In the genomic region with DNA sequence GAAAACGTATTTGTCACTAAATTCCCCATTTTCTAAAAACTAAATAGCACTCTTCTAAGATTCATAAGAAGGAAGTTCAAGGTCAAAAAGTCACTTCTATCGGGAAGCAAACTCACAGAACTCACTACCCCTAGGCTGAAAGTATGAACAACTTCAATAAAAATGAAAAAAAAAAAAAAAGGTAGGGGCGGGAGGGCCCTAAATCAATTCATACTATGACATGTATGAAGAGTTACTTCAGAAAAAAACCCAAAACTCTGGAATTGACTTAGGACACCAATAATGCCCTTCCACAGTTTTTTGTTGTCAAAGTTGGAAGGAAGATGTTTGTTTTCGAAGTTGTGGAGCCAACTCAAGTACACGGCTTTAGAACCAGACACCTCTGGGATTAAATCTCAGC, we compare ENCODE assay signal across 8 cellular contexts. TPM values are rescaled to one million over a fixed set of nuclear protein-coding genes. Genes with fewer than 3 reads are reported as not detected.
DNase-seq lines count a peak whose midpoint lies in the region; ATAC-seq and TF ChIP-seq lines count a peak whose summit lies in the region.

No MANE protein-coding gene starts in this region.

- H3K4me3 ChIP-seq in left ventricle myocardium inferior (peak overlapping the region; percentile 88), brain microvascular endothelial cell (ENCODE audit: low read depth, low read length) (peak overlapping the region; percentile 97), mesodermal cell (ENCODE audit: extremely low read depth, insufficient read depth, low read length, poor library complexity, severe bottlenecking) (peak overlapping the region; percentile 97), vagina (peak overlapping the region; percentile 65 to 70)

- no peak for TF ChIP-seq CTCF in left ventricle myocardium inferior (IDR thresholded peaks at IDR 0.05; ENCODE audit: borderline replicate concordance)
- no peak for TF ChIP-seq CTCF in brain microvascular endothelial cell (IDR thresholded peaks at IDR 0.05; ENCODE audit: low read depth, low read length, missing control alignments)
- no peak for TF ChIP-seq CTCF in vagina (IDR thresholded peaks at IDR 0.05)

- DNase-seq in left ventricle myocardium inferior (no peak), Right ventricle myocardium superior (no peak), brain microvascular endothelial cell (no peak), vagina (ENCODE audit: extremely low spot score in 2 of 2) (no peak), NOMO-1 (lab: John Stamatoyannopoulos, UW; ENCODE audit: unreplicated experiment in 2 of 2) (no peak)

- H3K9me3 ChIP-seq in left ventricle myocardium inferior (replicated peaks) (no peaks in the 10 kb centered on the region), mesodermal cell (ENCODE audit: control insufficient read depth, low read length) (no peaks in the 10 kb centered on the region), vagina (no peaks in the 10 kb centered on the region)

- intact Hi-C loops in left ventricle myocardium inferior (cut with micrococcal nuclease): no loop called here
- intact Hi-C loops in Right ventricle myocardium superior (cut with DNase I): no loop called here
- intact Hi-C loops in vagina (cut with DNase I): no loop called here

- H3K27ac ChIP-seq in left ventricle myocardium inferior (replicated peaks) (peak overlapping the region; percentile 87), brain microvascular endothelial cell (no peak overlapping the region), mesodermal cell (ENCODE audit: low read depth, low read length, severe bottlenecking) (no peak overlapping the region), vagina (peak overlapping the region; percentile 82)

- H3K27me3 ChIP-seq in left ventricle myocardium inferior (ENCODE audit: low read depth) (no peaks in the 10 kb centered on the region), brain microvascular endothelial cell (replicated peaks) (no peaks in the 10 kb centered on the region), vagina (no peaks in the 10 kb centered on the region)

- no peak for ATAC-seq in Right ventricle myocardium superior (ENCODE audit: poor library complexity)
- no peak for ATAC-seq in GM18909 (IDR thresholded peaks at IDR 0.05; ENCODE audit: poor library complexity, unreplicated experiment)
- no peak for ATAC-seq in esophagus mucosa

- H3K4me1 ChIP-seq in left ventricle myocardium inferior (peaks cover 55% of the 10 kb centered on the region), mesodermal cell (ENCODE audit: control insufficient read depth, insufficient read depth, low read length, poor library complexity, severe bottlenecking) (peaks cover 4% of the 10 kb centered on the region), vagina (peaks cover 24% of the 10 kb centered on the region)

- in situ Hi-C loops in brain microvascular endothelial cell (cut with HindIII; ENCODE audit: low pct_ligation_motif_present, low sequenced_read_pairs): no loop called here

- TF ChIP-seq POLR2A in vagina (IDR thresholded peaks at IDR 0.05): no peak

- H3K36me3 ChIP-seq in left ventricle myocardium inferior (peaks cover 10% of the 10 kb centered on the region), brain microvascular endothelial cell (replicated peaks) (no peaks in the 10 kb centered on the region), mesodermal cell (ENCODE audit: control insufficient read depth, insufficient read depth, low read length) (peaks cover 27% of the 10 kb centered on the region), vagina (no peaks in the 10 kb centered on the region)

- WGBS in mesodermal cell (ENCODE audit: insufficient coverage in 2 of 2), 2 experiments: 100% methylated on average over 1 of the region's 5 CpGs; no CpG with 5 or more reads in 1 of the 2 experiments

RNA-seq across cellular contexts. Expression of a gene that starts 1.1 kb away (rescaled TPM):
- 160 TPM for total RNA-seq in left ventricle myocardium inferior
- 161 TPM for total RNA-seq in Right ventricle myocardium superior
- polyA plus RNA-seq in mesodermal cell (2013, experiment 1 of 2): 44.1 TPM
- 49.5 TPM for polyA plus RNA-seq in mesodermal cell (2013, experiment 2 of 2)
- total RNA-seq in vagina: 51.1 TPM
- total RNA-seq in esophagus mucosa: 31.8 TPM

RNA-seq across cellular contexts. Expression of a gene that starts 37.6 kb away (rescaled TPM):
- total RNA-seq in left ventricle myocardium inferior (13.2 TPM), Right ventricle myocardium superior (12.5 TPM), vagina (9.3 TPM), esophagus mucosa (20.5 TPM)
- 21.9 TPM for polyA plus RNA-seq in mesodermal cell (2013, experiment 1 of 2)
- polyA plus RNA-seq in mesodermal cell (2013, experiment 2 of 2): 23.5 TPM

Comparison
In these comparisons a context has a peak if more than half of its experiments do, and no peak if none do; other contexts are left out.
1. H3K27ac ChIP-seq: peak in left ventricle myocardium inferior (single experiment) and vagina (single experiment); none in brain microvascular endothelial cell (single experiment) and mesodermal cell (single experiment).
2. Peak in every context shown above with its lines, with median percentiles within 50 percentile points of each other: H3K4me3 ChIP-seq.